22 cellular contexts compared by ENCODE assay signal in genomic region chr15:67161412-67161811, GRCh38.
DNase-seq lines count a peak whose midpoint lies in the region; ATAC-seq, FAIRE-seq and TF ChIP-seq lines count a peak whose summit lies in the region.
"Had no signal": no experiment of that assay in that cellular context is flagged by ENCODE, and none has a peak within 500 bp of the region (broad histone marks: within the 10 kb centered on the region; RNA-seq: fewer than 3 reads in every experiment).

No MANE protein-coding gene starts in this region.

- intact Hi-C loops in A673 (cut with micrococcal nuclease; ENCODE audit: unreplicated experiment) (no loop called here), Caco-2 (cut with micrococcal nuclease; ENCODE audit: unreplicated experiment) (no loop called here), K562 (cut with micrococcal nuclease) (no loop called here)

- no peak for ATAC-seq in K562
- ATAC-seq: CD8-positive, alpha-beta T cell; left lung; WTC11 had no signal

- no peak for FAIRE-seq in K562 (lab: Jason Lieb, UNC)
- FAIRE-seq: GM12891, GM19239 had no signal

- H3K9ac ChIP-seq in K562 (ENCODE audit: insufficient read depth in 1 of 2, low read depth in 2 of 2, low read length in 2 of 2): peak overlapping the region in 1 of 2 experiments; percentile 29; a peak in 1 of 4 replicates

- peaks cover 40% of the 10 kb centered on the region for H3K36me3 Mint-ChIP-seq in Caco-2 (ENCODE audit: insufficient read depth, unreplicated experiment)

- no peak for TF ChIP-seq EP300 in K562 (IDR thresholded peaks at IDR 0.05; ENCODE audit: low read length)

- H2AFZ ChIP-seq in K562 (ENCODE audit: low read depth, low read length) (no peak overlapping the region), osteoblast (ENCODE audit: low read length) (no peak overlapping the region)

- no peaks in the 10 kb centered on the region for H3K27me3 Mint-ChIP-seq in Caco-2 (ENCODE audit: insufficient read depth, unreplicated experiment)
- H3K27me3 Mint-ChIP-seq: activated naive CD8-positive, alpha-beta T cell had no signal

- 57% methylated on average over 5 of the region's 5 CpGs for WGBS in K562 (ENCODE audit: insufficient coverage, low coverage, missing lambda C conversion rate)

- H3K9me3 Mint-ChIP-seq in Caco-2 (ENCODE audit: unreplicated experiment): no peaks in the 10 kb centered on the region
- H3K9me3 Mint-ChIP-seq: CD8-positive, alpha-beta T cell had no signal

- in situ Hi-C loops in K562 (cut with MboI): no loop called here

- H3K9me3 ChIP-seq in A673 (ENCODE audit: low read depth, low read length, poor library complexity, severe bottlenecking) (no peaks in the 10 kb centered on the region), Caco-2 (no peaks in the 10 kb centered on the region), K562 (replicated peaks; ENCODE audit: control insufficient read depth, insufficient read depth, low read depth, low read length) (no peaks in the 10 kb centered on the region), osteoblast (ENCODE audit: low read depth, low read length) (no peaks in the 10 kb centered on the region)
- H3K9me3 ChIP-seq: left lung, spleen had no signal

- H3K27me3 ChIP-seq in A673 (replicated peaks; ENCODE audit: insufficient read depth, low read depth, low read length, poor library complexity) (no peaks in the 10 kb centered on the region), Caco-2 (replicated peaks; ENCODE audit: control insufficient read depth, insufficient read depth, low read length) (no peaks in the 10 kb centered on the region), K562 (ENCODE audit: control insufficient read depth in 2 of 2, insufficient read depth in 2 of 2, low read length in 2 of 2) (no peaks in the 10 kb centered on the region), osteoblast (ENCODE audit: insufficient read depth, low read length) (no peaks in the 10 kb centered on the region)
- H3K27me3 ChIP-seq: left lung, spleen had no signal

- POLR2A ChIA-PET in A673 (lab: Charles Lee; ENCODE audit: low non-redundant PET) (no interaction called here), Caco-2 (lab: Charles Lee) (no interaction called here), K562 (lab: Yijun Ruan, JAX) (interaction anchor here (1.1 to 1.5 kb wide), 3 partner anchors 8 to 19 kb away, joined by 3 to 6 read pairs (median 3); no protein-coding TSS in a partner anchor)

- no peak overlapping the region for H3K4me3 Mint-ChIP-seq in Caco-2 (ENCODE audit: unreplicated experiment)
- H3K4me3 Mint-ChIP-seq: activated naive CD8-positive, alpha-beta T cell; CD8-positive, alpha-beta T cell; endodermal cell; WTC11 had no signal

- DNase-seq in A673 (ENCODE audit: low spot score) (no peak), Caco-2 (no peak), K562 (ENCODE audit: extremely low read depth in 1 of 4, low spot score in 3 of 4) (no peak), osteoblast (ENCODE audit: insufficient read length, low spot score, missing footprints) (no peak), GM19238 (ENCODE audit: insufficient read length, low spot score) (no peak), globus pallidus (ENCODE audit: low spot score) (no peak), NCI-H82 treated with DMSO at 0.1 percent for 48 hours (lab: John Stamatoyannopoulos, UW; ENCODE audit: unreplicated experiment) (no peak), NCI-H1105 (lab: John Stamatoyannopoulos, UW) (no peak)
- DNase-seq: ACHN; CD8-positive, alpha-beta T cell; DMS79; endodermal cell; left lung; NCI-H1436 treated with DMSO at 0.1 percent for 48 hours; NCI-H2171 treated with DMSO at 0.1 percent for 48 hours; NCI-H82; spleen; stimulated activated CD4-positive, alpha-beta T cell treated with anti-CD3 and anti-CD28 coated beads, Interleukin-4, amount 100 ng/mL, for 24 hours had no signal

- peaks cover 3% of the 10 kb centered on the region for H3K36me3 ChIP-seq in A673 (ENCODE audit: insufficient read depth, low read length, poor library complexity, severe bottlenecking)
- no peaks in the 10 kb centered on the region for H3K36me3 ChIP-seq in Caco-2 (ENCODE audit: control insufficient read depth, insufficient read depth, low read length)
- peaks cover 19% of the 10 kb centered on the region; the same call in 2 of the 3 replicates for H3K36me3 ChIP-seq in K562 (ENCODE audit: control insufficient read depth, insufficient read depth, low read length)
- peaks cover 38% of the 10 kb centered on the region for H3K36me3 ChIP-seq in osteoblast (ENCODE audit: insufficient read depth, low read length)

- no peaks in the 10 kb centered on the region for H3K79me2 ChIP-seq in K562 (ENCODE audit: control insufficient read depth, insufficient read depth, low read length)
- H3K79me2 ChIP-seq in osteoblast (ENCODE audit: insufficient read depth, low read length): peaks cover 91% of the 10 kb centered on the region

- H3K4me2 ChIP-seq in K562 (ENCODE audit: insufficient read depth, low read length) (no peak overlapping the region), osteoblast (ENCODE audit: insufficient read depth, low read length) (no peak overlapping the region)

- H3K27ac Mint-ChIP-seq in Caco-2 (ENCODE audit: unreplicated experiment): peak overlapping the region; percentile 33
- H3K27ac Mint-ChIP-seq: activated naive CD8-positive, alpha-beta T cell; CD8-positive, alpha-beta T cell; endodermal cell; WTC11 had no signal

- no peak for TF ChIP-seq POLR2A in K562 (conservative IDR thresholded peaks at IDR 0.05)

- H3K4me1 ChIP-seq in A673 (ENCODE audit: insufficient read depth, low read length, poor library complexity, severe bottlenecking): peaks cover 82% of the 10 kb centered on the region
- no peaks in the 10 kb centered on the region for H3K4me1 ChIP-seq in Caco-2
- H3K4me1 ChIP-seq in K562 (replicated peaks in 1 of 2; ENCODE audit: control insufficient read depth in 2 of 2, insufficient read depth in 2 of 2, low read length in 2 of 2): peaks cover 0 to 5% of the 10 kb centered on the region in 2 experiments; a peak in 4 of 5 replicates
- peaks cover 43% of the 10 kb centered on the region for H3K4me1 ChIP-seq in osteoblast (ENCODE audit: insufficient read depth, low read length)

- H4K20me1 ChIP-seq in K562 (replicated peaks; ENCODE audit: control insufficient read depth, insufficient read depth, low read length): no peaks in the 10 kb centered on the region
- no peaks in the 10 kb centered on the region for H4K20me1 ChIP-seq in osteoblast (ENCODE audit: insufficient read depth, low read length)

- H3K4me1 Mint-ChIP-seq in Caco-2 (ENCODE audit: low read depth, unreplicated experiment): no peaks in the 10 kb centered on the region

- H3K27ac ChIP-seq in A673 (ENCODE audit: low read depth, low read length, poor library complexity, severe bottlenecking) (peak overlapping the region; percentile 12), K562 (ENCODE audit: extremely low read depth, low read depth, low read length) (no peak overlapping the region), osteoblast (ENCODE audit: low read depth, low read length) (peak overlapping the region; percentile 77)
- H3K27ac ChIP-seq: left lung, spleen had no signal

- no TSS peak for BruUV-seq in A673 (replicated peaks; lab: Mats Ljungman, UMichigan)
- no TSS peak for BruUV-seq in Caco-2 (replicated peaks; lab: Mats Ljungman, UMichigan)
- BruUV-seq in K562 (replicated peaks; lab: Mats Ljungman, UMichigan): no TSS peak

- H3K4me3 ChIP-seq in A673 (ENCODE audit: low read depth, low read length, poor library complexity, severe bottlenecking) (no peak overlapping the region), Caco-2 (ENCODE audit: low read depth, low read length) (no peak overlapping the region), K562 (no peak overlapping the region), osteoblast (ENCODE audit: insufficient read depth, low read length) (no peak overlapping the region)
- H3K4me3 ChIP-seq: left lung, spleen had no signal

- no peaks in the 10 kb centered on the region for H3K9me1 ChIP-seq in K562 (ENCODE audit: control insufficient read depth, insufficient read depth, low read length)

- TF ChIP-seq CTCF in A673 (conservative IDR thresholded peaks at IDR 0.05; ENCODE audit: low read depth, low read length): no peak
- no peak for TF ChIP-seq CTCF in Caco-2 (IDR thresholded peaks at IDR 0.05; ENCODE audit: insufficient read depth in 1 of 2, low read depth in 1 of 2, low read length in 1 of 2, severe bottlenecking in 1 of 2, unreplicated experiment in 1 of 2)
- no peak for TF ChIP-seq CTCF in K562 (IDR thresholded peaks at IDR 0.05 in 2 of 3, conservative IDR thresholded peaks at IDR 0.05 in 1 of 3; ENCODE audit: insufficient read depth in 2 of 3, low read depth in 1 of 3, low read length in 3 of 3)
- TF ChIP-seq CTCF in osteoblast (IDR thresholded peaks at IDR 0.05; ENCODE audit: extremely low read depth, low read depth, low read length): no peak

- no peak for TF ChIP-seq RAD21 in K562 (CRISPR knock-in tag; conservative IDR thresholded peaks at IDR 0.05 in 1 of 2, IDR thresholded peaks at IDR 0.05 in 1 of 2)

- CTCF ChIA-PET in A673 (lab: Charles Lee): no interaction called here
- CTCF ChIA-PET in Caco-2 (lab: Charles Lee): interaction anchor here (1.1 kb wide), 1 partner anchor 17 kb away, joined by 3 read pairs; no protein-coding TSS in a partner anchor
- CTCF ChIA-PET in K562 (lab: Yijun Ruan, JAX; ENCODE audit: low intra/inter-chr PET ratio): no interaction called here

TF ChIP-seq in K562, 482 proteins besides CTCF, POLR2A, EP300 and RAD21 (continues in another document):
- no peak for TF ChIP-seq AFF4 (CRISPR knock-in tag; IDR thresholded peaks at IDR 0.05)
